13 cellular contexts compared by ENCODE assay signal in the genomic region with DNA sequence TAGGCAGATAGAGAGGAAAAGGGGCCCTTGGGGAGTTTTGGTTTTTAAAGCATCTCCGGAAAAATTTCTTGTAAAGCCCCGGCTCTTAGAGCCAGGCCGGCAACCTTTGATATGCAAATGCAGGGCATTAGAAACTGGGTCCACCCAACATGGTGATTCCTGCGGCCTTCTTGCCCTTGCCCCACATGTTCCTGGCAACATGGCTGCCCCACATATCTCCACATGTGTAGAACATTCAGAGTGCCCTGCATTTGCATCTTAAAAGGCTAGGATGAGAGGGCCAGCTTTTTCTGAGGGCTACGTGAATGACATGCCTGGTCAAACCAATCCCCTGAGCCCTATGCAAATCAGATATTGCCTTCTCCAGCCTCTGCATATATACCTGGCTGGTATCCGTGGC. TPM values are rescaled to one million over a fixed set of nuclear protein-coding genes. Genes with fewer than 3 reads are reported as not detected.
DNase-seq lines count a peak whose midpoint lies in the region; ATAC-seq, FAIRE-seq and TF ChIP-seq lines count a peak whose summit lies in the region.
"Had no signal": no experiment of that assay in that cellular context is flagged by ENCODE, and none has a peak within 500 bp of the region (broad histone marks: within the 10 kb centered on the region; RNA-seq: fewer than 3 reads in every experiment).

No MANE protein-coding gene starts in this region.

- POLR2A ChIA-PET in HepG2 (lab: Yijun Ruan, JAX) = no interaction called here

- H3K36me3 Mint-ChIP-seq in endodermal cell (ENCODE audit: low read depth) (no peaks in the 10 kb centered on the region), endothelial cell (ENCODE audit: low read depth, unreplicated experiment) (no peaks in the 10 kb centered on the region)
- H3K36me3 Mint-ChIP-seq: CD4-positive, CD25-positive, alpha-beta regulatory T cell had no signal

- no peak for TF ChIP-seq RAD21 in HepG2 (CRISPR knock-in tag; IDR thresholded peaks at IDR 0.05)

- H3K27ac Mint-ChIP-seq in endodermal cell (peak overlapping the region; percentile 52), endothelial cell (ENCODE audit: unreplicated experiment) (no peak overlapping the region)

- no peaks in the 10 kb centered on the region for H3K27me3 ChIP-seq in HepG2 (ENCODE audit: control insufficient read depth in 1 of 2, insufficient read depth in 2 of 2, low read length in 2 of 2)
- H3K27me3 ChIP-seq in right lobe of liver = no peaks in the 10 kb centered on the region
- no peaks in the 10 kb centered on the region for H3K27me3 ChIP-seq in endodermal cell (ENCODE audit: control insufficient read depth, insufficient read depth, low read length, poor library complexity, severe bottlenecking)

- CTCF ChIA-PET in HepG2 (lab: Yijun Ruan, JAX; ENCODE audit: low intra/inter-chr PET ratio, low total read pairs) = interaction anchor here (2.5 kb wide), 1 partner anchor 206 kb away, joined by 17 read pairs; no protein-coding TSS in a partner anchor

- no TSS peak for BruUV-seq in HepG2 (replicated peaks; lab: Mats Ljungman, UMichigan)

- H3K4me1 ChIP-seq in HepG2 (ENCODE audit: insufficient read depth, low read length) = peaks cover 26% of the 10 kb centered on the region
- H3K4me1 ChIP-seq in right lobe of liver = no peaks in the 10 kb centered on the region
- H3K4me1 ChIP-seq in endodermal cell (ENCODE audit: control insufficient read depth, insufficient read depth, low read length) = no peaks in the 10 kb centered on the region

- no peak for TF ChIP-seq POLR2A in HepG2 (IDR thresholded peaks at IDR 0.05; ENCODE audit: insufficient read depth in 1 of 2, low read depth in 2 of 2, low read length in 2 of 2)
- TF ChIP-seq POLR2A in right lobe of liver (IDR thresholded peaks at IDR 0.05) = no peak

- no peak overlapping the region for H3K4me3 ChIP-seq in HepG2 (replicated peaks in 1 of 3; ENCODE audit: insufficient read depth in 1 of 3, low read depth in 2 of 3, low read length in 3 of 3)
- no peak overlapping the region for H3K4me3 ChIP-seq in right lobe of liver
- no peak overlapping the region for H3K4me3 ChIP-seq in endodermal cell (ENCODE audit: low read length)

- H3K9me3 ChIP-seq in HepG2 (ENCODE audit: low read length) (no peaks in the 10 kb centered on the region), right lobe of liver (no peaks in the 10 kb centered on the region), endodermal cell (ENCODE audit: control insufficient read depth, low read length) (peaks cover 11% of the 10 kb centered on the region)

- FAIRE-seq in HepG2 (lab: Jason Lieb, UNC) = no peak
- FAIRE-seq: G401.6, GM12891 had no signal

- no peaks in the 10 kb centered on the region for H3K27me3 Mint-ChIP-seq in endodermal cell (ENCODE audit: insufficient read depth)
- H3K27me3 Mint-ChIP-seq in endothelial cell (ENCODE audit: unreplicated experiment) = no peaks in the 10 kb centered on the region

- TF ChIP-seq CTCF in HepG2 (CRISPR knock-in tag; IDR thresholded peaks at IDR 0.05) (no peak), right lobe of liver (IDR thresholded peaks at IDR 0.05) (no peak), endodermal cell (conservative IDR thresholded peaks at IDR 0.05) (no peak), endothelial cell (IDR thresholded peaks at IDR 0.05; ENCODE audit: unreplicated experiment) (no peak)

- H3K4me2 ChIP-seq in HepG2 (ENCODE audit: low read depth, low read length) = peak overlapping the region; percentile 45

- H3K36me3 ChIP-seq in HepG2 (replicated peaks in 1 of 2; ENCODE audit: control insufficient read depth in 1 of 2, insufficient read depth in 2 of 2, low read length in 2 of 2) (no peaks in the 10 kb centered on the region), right lobe of liver (no peaks in the 10 kb centered on the region), endodermal cell (ENCODE audit: control insufficient read depth, insufficient read depth, low read length) (no peaks in the 10 kb centered on the region)

- intact Hi-C loops in HepG2 (cut with micrococcal nuclease; ENCODE audit: unreplicated experiment) (loop anchor here (1.0 to 2.0 kb wide), 2 partner anchors 141 to 206 kb away; no protein-coding TSS in a partner anchor), right lobe of liver (cut with DNase I) (loop anchor here in 1 of 2 donors (10.0 kb wide), 1 partner anchor 313 kb away; no protein-coding TSS in a partner anchor)

- DNase-seq in HepG2 (ENCODE audit: low spot score) (no peak), right lobe of liver (no peak), NCI-H526 (lab: John Stamatoyannopoulos, UW) (peak; percentile 35 to 71), endodermal cell (peak; percentile 58), endothelial cell (ENCODE audit: low spot score) (no peak), NCI-H1417 treated with DMSO at 0.1 percent for 48 hours (lab: John Stamatoyannopoulos, UW) (no peak)
- DNase-seq: GOT3 had no signal

- ATAC-seq in HepG2 (no peak), right lobe of liver (no peak), HG02852 (IDR thresholded peaks at IDR 0.05; ENCODE audit: unreplicated experiment) (no peak), GM19395 (IDR thresholded peaks at IDR 0.05; ENCODE audit: unreplicated experiment) (no peak)

- H3K79me2 ChIP-seq in HepG2 (ENCODE audit: insufficient read depth, low read length) = no peaks in the 10 kb centered on the region

- peak overlapping the region; percentile 17 for H2AFZ ChIP-seq in HepG2 (ENCODE audit: low read length)

- in situ Hi-C loops in HepG2 (cut with HindIII; ENCODE audit: extremely low pct_ligation_motif_present, low pct_unique_long_range_greater_than_20kb) = loop anchor here (25.0 kb wide), 1 partner anchor 130 kb away; no protein-coding TSS in a partner anchor

- H3K4me1 Mint-ChIP-seq in endodermal cell (peaks cover 14% of the 10 kb centered on the region), endothelial cell (ENCODE audit: unreplicated experiment) (peaks cover 6% of the 10 kb centered on the region)

- H3K9ac ChIP-seq in HepG2 (ENCODE audit: insufficient read depth, low read depth, low read length) (no peak overlapping the region), endodermal cell (ENCODE audit: extremely low read depth, low read length, poor library complexity, severe bottlenecking) (no peak overlapping the region)

- WGBS in HepG2 (ENCODE audit: low lambda C conversion rate) = 27% methylated on average over 6 of the region's 6 CpGs
- WGBS in right lobe of liver (ENCODE audit: insufficient coverage, low coverage, low lambda C conversion rate, missing lambda C conversion rate) = 100% methylated on average over 1 of the region's 6 CpGs
- 75 to 88% methylated on average over 6 of the region's 6 CpGs for WGBS in endodermal cell (ENCODE audit: insufficient coverage in 1 of 2, insufficient read length in 1 of 2), 2 experiments

- TF ChIP-seq EP300 in HepG2 (IDR thresholded peaks at IDR 0.05; ENCODE audit: low read depth in 2 of 2, low read length in 2 of 2) = no peak
- no peak for TF ChIP-seq EP300 in HepG2 (CRISPR knock-in tag; IDR thresholded peaks at IDR 0.05; ENCODE audit: borderline replicate concordance)

- no peaks in the 10 kb centered on the region for H4K20me1 ChIP-seq in HepG2 (ENCODE audit: insufficient read depth, low read length)

- H3K9me3 Mint-ChIP-seq in endodermal cell = peaks cover 5% of the 10 kb centered on the region
- no peaks in the 10 kb centered on the region for H3K9me3 Mint-ChIP-seq in endothelial cell (ENCODE audit: unreplicated experiment)

- H3K4me3 Mint-ChIP-seq in endodermal cell = no peak overlapping the region
- no peak overlapping the region for H3K4me3 Mint-ChIP-seq in endothelial cell (ENCODE audit: unreplicated experiment)
- H3K4me3 Mint-ChIP-seq: CD4-positive, CD25-positive, alpha-beta regulatory T cell had no signal

- no peak overlapping the region for H3K27ac ChIP-seq in HepG2 (ENCODE audit: extremely low read length, insufficient read depth, low read length)
- H3K27ac ChIP-seq in right lobe of liver = no peak overlapping the region
- no peak overlapping the region for H3K27ac ChIP-seq in endodermal cell (ENCODE audit: low read depth, low read length)
- H3K27ac ChIP-seq: 22Rv1 had no signal

RNA-seq across cellular contexts. Expression of a gene that starts 5.0 kb away (rescaled TPM):
- 25.5 and 25.6 TPM in 2 replicates for total RNA-seq in HepG2 (2016; rRNA removed; fragmentation: Illumina TruSeq; extraction: Trizol)
- 3.6 and 4.5 TPM in 2 replicates for total RNA-seq in HepG2 (2016; cell fraction: cytosol; rRNA removed; fragmentation: Illumina TruSeq; extraction: Trizol; ENCODE audit: low read depth)
- 24.0 and 25.0 TPM in 2 replicates for total RNA-seq in HepG2 (2016; cell fraction: insoluble cytoplasmic fraction; rRNA removed; fragmentation: Illumina TruSeq; extraction: Trizol)
- 8.1 and 9.1 TPM in 2 replicates for total RNA-seq in HepG2 (2016; cell fraction: membrane; rRNA removed; fragmentation: Illumina TruSeq; extraction: Trizol)
- 39.1 TPM in 2 replicates for total RNA-seq in HepG2 (2016; cell fraction: nucleus; rRNA removed; fragmentation: Illumina TruSeq; extraction: Trizol)
- 20.8 and 26.0 TPM in 2 replicates for polyA plus RNA-seq in HepG2 (2011; rRNA removed)
- polyA plus RNA-seq in HepG2 (2011; cell fraction: cytosol; rRNA removed) = 11.3 and 14.4 TPM in 2 replicates
- 28.8 and 32.5 TPM in 2 replicates for polyA plus RNA-seq in HepG2 (2011; cell fraction: nucleus; rRNA removed)
- 17.5 and 20.8 TPM in 2 replicates for polyA plus RNA-seq in HepG2 (2012)
- polyA plus RNA-seq in HepG2 (2016; cell fraction: cytosol; fragmentation: Illumina TruSeq; extraction: Trizol; ENCODE audit: low read depth) = 2.1 and 2.3 TPM in 2 replicates
- 25.8 and 27.1 TPM in 2 replicates for polyA plus RNA-seq in HepG2 (2016; cell fraction: insoluble cytoplasmic fraction; fragmentation: Illumina TruSeq; extraction: Trizol; ENCODE audit: low read depth)
- 4.4 and 4.9 TPM in 2 replicates for polyA plus RNA-seq in HepG2 (2016; cell fraction: membrane; fragmentation: Illumina TruSeq; extraction: Trizol; ENCODE audit: low read depth)
- 32.4 and 33.8 TPM in 2 replicates for polyA plus RNA-seq in HepG2 (2016; cell fraction: nucleus; fragmentation: Illumina TruSeq; extraction: Trizol; ENCODE audit: insufficient read depth, low read depth)
- polyA minus RNA-seq in HepG2 (2011; rRNA and poly(A)+ RNA removed; ENCODE audit: low replicate concordance) = 8.8 and 12.1 TPM in 2 replicates
- 14.5 and 18.6 TPM in 2 replicates for polyA minus RNA-seq in HepG2 (2011; cell fraction: cytosol; rRNA and poly(A)+ RNA removed)
- polyA minus RNA-seq in HepG2 (2011; cell fraction: nucleus; rRNA and poly(A)+ RNA removed) = 72.5 and 83.2 TPM in 2 replicates
- 10 to 100 TPM in 5 of 6 experiments, 1 to 10 TPM in 1; 9.6 to 13.5 (median 13.3) TPM for total RNA-seq in right lobe of liver
- 10 to 100 TPM; 41.3 to 52.5 TPM for total RNA-seq in endodermal cell
- 55.4 TPM for polyA plus RNA-seq in endodermal cell (2013, experiment 1 of 2)
- polyA plus RNA-seq in endodermal cell (2013, experiment 2 of 2) = 50.3 TPM
- 31.8 TPM for total RNA-seq in endothelial cell (ENCODE audit: unreplicated experiment)

Comparison
In these comparisons a context has a peak if more than half of its experiments do, and no peak if none do; other contexts are left out.
1. DNase-seq: peak in NCI-H526 (2 of 2) and endodermal cell (single experiment); none in HepG2 (single experiment), right lobe of liver (0 of 3), endothelial cell (single experiment) and NCI-H1417 treated with DMSO at 0.1 percent for 48 hours (single experiment).